In genomic region chr14:46008348-46008747, GRCh38 we compare ENCODE assay signal across 32 cellular contexts.
"Had no signal": no experiment of that assay in that cellular context is flagged by ENCODE, and none has a peak within 500 bp of the region (broad histone marks: within the 10 kb centered on the region; RNA-seq: fewer than 3 reads in every experiment).

No MANE protein-coding gene starts in this region.

- H3K27ac ChIP-seq: ascending aorta, cardiac muscle cell, WERI-Rb-1 had no signal

- H3K4me1 ChIP-seq: ascending aorta had no signal

- H3K36me3 ChIP-seq: ascending aorta, cardiac muscle cell, WERI-Rb-1 had no signal

- H3K9me3 ChIP-seq: ascending aorta had no signal

- ATAC-seq: activated CD4-positive, alpha-beta T cell treated with anti-CD3 and anti-CD28 coated beads for 36 hours; activated CD4-positive, CD25-positive, alpha-beta regulatory T cell treated with anti-CD3 and anti-CD28 coated beads, Interleukin-2, amount 50 U/mL, for 24 hours; activated CD8-positive, alpha-beta memory T cell treated with anti-CD3 and anti-CD28 coated beads, Interleukin-2, amount 10 ng/mL, durations not matched to agents 7 days and 5 days; activated CD8-positive, alpha-beta T cell treated with anti-CD3 and anti-CD28 coated beads, Interleukin-2, amount 10 ng/mL, durations not matched to agents 7 days and 5 days; activated naive CD8-positive, alpha-beta T cell treated with anti-CD3 and anti-CD28 coated beads, Interleukin-2, amount 50 U/mL, for 24 hours; WTC11 had no signal

- DNase-seq: activated CD4-positive, alpha-beta memory T cell treated with anti-CD3 and anti-CD28 coated beads, Interleukin-2, amount 10 ng/mL, durations not matched to agents 7 days and 5 days; activated CD4-positive, alpha-beta T cell treated with anti-CD3 and anti-CD28 coated beads for 1 hour; activated CD4-positive, alpha-beta T cell treated with anti-CD3 and anti-CD28 coated beads for 36 hours; activated CD4-positive, alpha-beta T cell treated with anti-CD3 and anti-CD28 coated beads for 48 hours; activated CD4-positive, alpha-beta T cell treated with anti-CD3 and anti-CD28 coated beads, Interleukin-2, amount 10 ng/mL, durations not matched to agents 7 days and 5 days; activated CD4-positive, alpha-beta T cell treated with anti-CD3 and anti-CD28 coated beads, Interleukin-2, amount 50 U/mL, for 48 hours; activated CD4-positive, CD25-positive, alpha-beta regulatory T cell; activated CD8-positive, alpha-beta memory T cell treated with anti-CD3 and anti-CD28 coated beads for 24 hours; activated CD8-positive, alpha-beta memory T cell treated with anti-CD3 and anti-CD28 coated beads, Interleukin-2, amount 10 ng/mL, durations not matched to agents 7 days and 5 days; activated CD8-positive, alpha-beta memory T cell treated with anti-CD3 and anti-CD28 coated beads, Interleukin-2, amount 50 U/mL, for 48 hours; activated CD8-positive, alpha-beta T cell treated with anti-CD3 and anti-CD28 coated beads, Interleukin-2, amount 10 ng/mL, durations not matched to agents 7 days and 5 days; activated effector memory CD4-positive, alpha-beta T cell treated with Interleukin-2 at 50 U/mL for 16 hours; activated gamma-delta T cell; activated naive CD4-positive, alpha-beta T cell treated with anti-CD3 and anti-CD28 coated beads, Interleukin-2, amount 10 ng/mL, durations not matched to agents 7 days and 5 days; activated naive CD4-positive, alpha-beta T cell treated with Interleukin-2 at 50 U/mL for 16 hours; activated naive CD8-positive, alpha-beta T cell treated with anti-CD3 and anti-CD28 coated beads, Interleukin-2, amount 10 ng/mL, durations not matched to agents 7 days and 5 days; activated naive CD8-positive, alpha-beta T cell treated with anti-CD3 and anti-CD28 coated beads, Interleukin-2, amount 50 U/mL, for 24 hours; activated T-cell treated with anti-CD3 and anti-CD28 coated beads, Interleukin-2, amount 50 U/mL, for 24 hours; activated T-cell treated with anti-CD3 and anti-CD28 coated beads, Interleukin-2, amount 50 U/mL, for 48 hours; amygdala; anterior cingulate cortex; caudate nucleus; T-helper 1 cell; T-helper 2 cell; T-helper 9 cell; WERI-Rb-1 had no signal

- H3K27me3 ChIP-seq: ascending aorta, cardiac muscle cell had no signal

- H3K4me3 ChIP-seq: ascending aorta, cardiac muscle cell had no signal

- FAIRE-seq: bronchial epithelial cell, TTC549 had no signal
